In the genomic region with DNA sequence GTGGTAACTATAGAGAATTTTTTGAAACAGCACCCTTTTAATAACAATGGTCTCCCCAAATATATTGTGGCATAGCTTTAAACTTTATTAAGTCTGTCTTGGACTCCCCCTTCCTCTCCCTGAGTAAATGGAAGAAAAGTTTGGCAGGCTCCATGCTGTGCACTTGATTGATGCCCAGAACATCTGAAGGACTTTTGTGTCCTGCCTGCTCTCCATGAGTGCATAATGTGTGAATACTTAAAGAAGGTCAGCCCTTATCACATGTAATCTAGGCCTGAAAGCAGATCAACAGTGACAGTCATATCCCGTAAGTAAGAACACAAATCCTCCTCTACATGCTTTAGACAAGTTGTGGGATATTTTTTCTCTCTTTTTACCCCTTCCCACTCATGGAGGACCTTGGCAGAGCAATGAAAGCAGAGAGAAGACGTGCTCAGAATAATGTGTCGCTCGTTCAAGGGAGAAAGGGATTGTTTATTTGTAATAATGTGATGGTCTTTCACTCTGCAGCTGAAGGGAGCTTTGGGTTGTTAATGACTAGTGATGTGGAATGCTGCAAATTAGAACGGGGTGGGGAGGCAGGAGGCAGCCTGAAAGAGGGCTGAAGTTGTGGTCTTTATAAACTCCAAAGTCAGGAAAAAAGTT, we compare ENCODE assay signal across 23 cellular contexts.
DNase-seq lines count a peak whose midpoint lies in the region; ATAC-seq and TF ChIP-seq lines count a peak whose summit lies in the region.
"Had no signal": no experiment of that assay in that cellular context is flagged by ENCODE, and none has a peak within 500 bp of the region (broad histone marks: within the 10 kb centered on the region; RNA-seq: fewer than 3 reads in every experiment).

No MANE protein-coding gene starts in this region.

- no peak overlapping the region for H3K14ac ChIP-seq in H9 (ENCODE audit: insufficient read depth, low read length)

- no peak overlapping the region for H2AK5ac ChIP-seq in H9 (ENCODE audit: insufficient read length, low read length)

- H4K8ac ChIP-seq in H9 (replicated peaks; ENCODE audit: insufficient read length, low read depth, low read length): no peak overlapping the region

- TF ChIP-seq CTCF in H9 (conservative IDR thresholded peaks at IDR 0.05): no peak
- TF ChIP-seq CTCF in WTC11 (IDR thresholded peaks at IDR 0.05): no peak
- TF ChIP-seq CTCF in thyroid gland (IDR thresholded peaks at IDR 0.05): no peak

- no peak overlapping the region for H2BK15ac ChIP-seq in H9 (ENCODE audit: low read depth, low read length)

- no peak overlapping the region for H4K91ac ChIP-seq in H9 (ENCODE audit: insufficient read length, low read depth, low read length)

- no peak overlapping the region for H2BK120ac ChIP-seq in H9 (ENCODE audit: low read depth, low read length, poor library complexity, severe bottlenecking)

- H3K9me3 ChIP-seq in H9 (ENCODE audit: control insufficient read depth, low read depth, low read length) (no peaks in the 10 kb centered on the region), thyroid gland (no peaks in the 10 kb centered on the region)
- H3K9me3 ChIP-seq: psoas muscle, SK-N-SH, spleen, upper lobe of left lung had no signal

- H3K27me3 Mint-ChIP-seq in H9 (ENCODE audit: low read depth) (no peaks in the 10 kb centered on the region), WTC11 (ENCODE audit: low read depth) (no peaks in the 10 kb centered on the region)
- H3K27me3 Mint-ChIP-seq: activated T-cell treated with anti-CD3 and anti-CD28 coated beads, Interleukin-2, amount 50 U/mL, for 24 hours; stimulated activated naive CD8-positive, alpha-beta T cell treated with anti-CD3 and anti-CD28 coated beads, Interleukin-15, Interleukin-2, amounts not matched to agents 100 ng/mL and 50 ng/mL, for 24 hours had no signal

- no peak for TF ChIP-seq POLR2A in thyroid gland (IDR thresholded peaks at IDR 0.05)

- no peaks in the 10 kb centered on the region for H3K23me2 ChIP-seq in H9 (ENCODE audit: insufficient read length, low read depth, low read length, poor library complexity, severe bottlenecking)

- H3K79me1 ChIP-seq in H9 (ENCODE audit: insufficient read depth, low read depth, low read length, poor library complexity, severe bottlenecking): no peaks in the 10 kb centered on the region

- H3K9me3 Mint-ChIP-seq in H9 (no peaks in the 10 kb centered on the region), WTC11 (no peaks in the 10 kb centered on the region)
- H3K9me3 Mint-ChIP-seq: activated T-cell treated with anti-CD3 and anti-CD28 coated beads, Interleukin-2, amount 50 U/mL, for 24 hours; mesothelial cell of epicardium; stimulated activated naive CD8-positive, alpha-beta T cell treated with anti-CD3 and anti-CD28 coated beads, Interleukin-15, Interleukin-2, amounts not matched to agents 100 ng/mL and 50 ng/mL, for 24 hours had no signal

- no peak overlapping the region for H4K5ac ChIP-seq in H9 (ENCODE audit: insufficient read length, low read depth, low read length)

- no peaks in the 10 kb centered on the region for H3K4me1 Mint-ChIP-seq in H9
- H3K4me1 Mint-ChIP-seq in WTC11: no peaks in the 10 kb centered on the region
- H3K4me1 Mint-ChIP-seq: mesothelial cell of epicardium had no signal

- CTCF ChIA-PET in WTC11 (lab: Charles Lee): interaction anchor here (0.7 to 1.3 kb wide), 2 partner anchors 12 to 423 kb away, joined by 3 read pairs; no protein-coding TSS in a partner anchor

- no peak overlapping the region for H3K4ac ChIP-seq in H9 (ENCODE audit: low read depth, low read length)

- H3K27ac ChIP-seq in H9 (ENCODE audit: insufficient read length, low read depth, low read length): no peak overlapping the region
- H3K27ac ChIP-seq in thyroid gland: no peak overlapping the region
- H3K27ac ChIP-seq: cardiac muscle cell, psoas muscle, spleen, upper lobe of left lung had no signal

- H3K36me3 Mint-ChIP-seq in H9 (ENCODE audit: insufficient read depth in 1 of 3, low read depth in 3 of 3) (no peaks in the 10 kb centered on the region), WTC11 (no peaks in the 10 kb centered on the region)
- H3K36me3 Mint-ChIP-seq: mesothelial cell of epicardium had no signal

- H3K27ac Mint-ChIP-seq in H9 (no peak overlapping the region), WTC11 (no peak overlapping the region)
- H3K27ac Mint-ChIP-seq: activated T-cell treated with anti-CD3 and anti-CD28 coated beads, Interleukin-2, amount 50 U/mL, for 24 hours; mesothelial cell of epicardium; stimulated activated naive CD8-positive, alpha-beta T cell treated with anti-CD3 and anti-CD28 coated beads, Interleukin-15, Interleukin-2, amounts not matched to agents 100 ng/mL and 50 ng/mL, for 24 hours had no signal

- H3K23ac ChIP-seq in H9 (ENCODE audit: insufficient read length, low read depth, low read length): no peak overlapping the region

- no peak overlapping the region for H2BK5ac ChIP-seq in H9 (ENCODE audit: insufficient read length, low read length)

- no CpG with 5 or more reads among the region's 5 CpGs for WGBS in H9 (ENCODE audit: extremely low coverage, insufficient read length, low lambda C conversion rate)
- 41 to 46% methylated on average over 5 of the region's 5 CpGs for WGBS in thyroid gland, 2 donors

- H3K9ac ChIP-seq in H9 (ENCODE audit: extremely low read depth, insufficient read length, low read length): no peak overlapping the region
- H3K9ac ChIP-seq: SK-N-SH had no signal

- POLR2A ChIA-PET in WTC11 (lab: Charles Lee): no interaction called here

- H2AFZ ChIP-seq in H9 (ENCODE audit: low read length): peak overlapping the region; percentile 96

- no peak overlapping the region for H2BK12ac ChIP-seq in H9 (ENCODE audit: insufficient read length, low read depth, low read length)

- H2BK20ac ChIP-seq in H9 (ENCODE audit: low read depth, low read length, poor library complexity, severe bottlenecking): no peak overlapping the region

- peak; percentile 79 for ATAC-seq in WTC11
- ATAC-seq in GM21515 (IDR thresholded peaks at IDR 0.05; ENCODE audit: unreplicated experiment): no peak
- ATAC-seq: esophagus mucosa, left colon had no signal

- DNase-seq in H9: no peak
- no peak for DNase-seq in WTC11 (ENCODE audit: low spot score)
- DNase-seq in iPS-NIHi7 (ENCODE audit: extremely low spot score): peak; percentile 31
- DNase-seq in retina: peak; percentile 79
- no peak for DNase-seq in GOT3 (lab: John Stamatoyannopoulos, UW)
- no peak for DNase-seq in thyroid gland
- no peak for DNase-seq in epidermal melanocyte (ENCODE audit: insufficient read length, low spot score)
- DNase-seq: activated naive CD4-positive, alpha-beta T cell; activated T-cell treated with anti-CD3 and anti-CD28 coated beads, Interleukin-2, amount 50 U/mL, for 24 hours; DND-41; KG1; left colon; NCI-H2029; psoas muscle; SK-N-SH; spleen; stimulated activated CD4-positive, alpha-beta T cell treated with anti-CD3 and anti-CD28 coated beads, Interleukin-4, amount 100 ng/mL, for 24 hours; upper lobe of left lung had no signal

- no peak overlapping the region for H3K4me3 ChIP-seq in thyroid gland (replicated peaks in 1 of 3)
- H3K4me3 ChIP-seq: cardiac muscle cell, psoas muscle, spleen, upper lobe of left lung had no signal

- no peak overlapping the region for H3T11ph ChIP-seq in H9 (ENCODE audit: low read length)

- H3K4me2 ChIP-seq in H9 (ENCODE audit: insufficient read depth, insufficient read length, low read length): peak overlapping the region; percentile 14
- H3K4me2 ChIP-seq: SK-N-SH had no signal

- H3K4me3 Mint-ChIP-seq in H9 (no peak overlapping the region), WTC11 (no peak overlapping the region)
- H3K4me3 Mint-ChIP-seq: activated T-cell treated with anti-CD3 and anti-CD28 coated beads, Interleukin-2, amount 50 U/mL, for 24 hours; mesothelial cell of epicardium; stimulated activated naive CD8-positive, alpha-beta T cell treated with anti-CD3 and anti-CD28 coated beads, Interleukin-15, Interleukin-2, amounts not matched to agents 100 ng/mL and 50 ng/mL, for 24 hours had no signal

- intact Hi-C loops in thyroid gland (cut with DNase I): no loop called here

- H3K4me1 ChIP-seq in H9 (ENCODE audit: insufficient read depth, low read length) (no peaks in the 10 kb centered on the region; the same call in 1 of the 2 replicates), thyroid gland (no peaks in the 10 kb centered on the region)
- H3K4me1 ChIP-seq: psoas muscle, spleen, upper lobe of left lung had no signal

- no peak overlapping the region for H3K18ac ChIP-seq in H9 (ENCODE audit: insufficient read length, low read depth, low read length)

- H3K27me3 ChIP-seq in H9 (ENCODE audit: insufficient read depth, low read length) (no peaks in the 10 kb centered on the region), thyroid gland (no peaks in the 10 kb centered on the region)
- H3K27me3 ChIP-seq: cardiac muscle cell, spleen, upper lobe of left lung had no signal

- no peaks in the 10 kb centered on the region for H4K20me1 ChIP-seq in H9 (ENCODE audit: control insufficient read depth, insufficient read depth, insufficient read length)

- no peaks in the 10 kb centered on the region for H3K36me3 ChIP-seq in thyroid gland
- H3K36me3 ChIP-seq: cardiac muscle cell, spleen, upper lobe of left lung had no signal

- H3K79me2 ChIP-seq in H9 (ENCODE audit: insufficient read depth, low read length): no peaks in the 10 kb centered on the region

- no peak overlapping the region for H3K56ac ChIP-seq in H9 (ENCODE audit: insufficient read length, low read depth, low read length)

TF ChIP-seq in WTC11, 78 proteins besides CTCF, POLR2A, EP300 and RAD21 (continues in another document):
- no peak for TF ChIP-seq ZNF138 (CRISPR knock-in tag; conservative IDR thresholded peaks at IDR 0.05)

Comparison
In these comparisons a context has a peak if more than half of its experiments do, and no peak if none do; other contexts are left out.
1. DNase-seq: peak in iPS-NIHi7 (single experiment) and retina (single experiment); none in H9 (single experiment), WTC11 (single experiment), GOT3 (single experiment), thyroid gland (0 of 2) and epidermal melanocyte (single experiment).